8 cellular contexts compared by ENCODE assay signal in the genomic region with DNA sequence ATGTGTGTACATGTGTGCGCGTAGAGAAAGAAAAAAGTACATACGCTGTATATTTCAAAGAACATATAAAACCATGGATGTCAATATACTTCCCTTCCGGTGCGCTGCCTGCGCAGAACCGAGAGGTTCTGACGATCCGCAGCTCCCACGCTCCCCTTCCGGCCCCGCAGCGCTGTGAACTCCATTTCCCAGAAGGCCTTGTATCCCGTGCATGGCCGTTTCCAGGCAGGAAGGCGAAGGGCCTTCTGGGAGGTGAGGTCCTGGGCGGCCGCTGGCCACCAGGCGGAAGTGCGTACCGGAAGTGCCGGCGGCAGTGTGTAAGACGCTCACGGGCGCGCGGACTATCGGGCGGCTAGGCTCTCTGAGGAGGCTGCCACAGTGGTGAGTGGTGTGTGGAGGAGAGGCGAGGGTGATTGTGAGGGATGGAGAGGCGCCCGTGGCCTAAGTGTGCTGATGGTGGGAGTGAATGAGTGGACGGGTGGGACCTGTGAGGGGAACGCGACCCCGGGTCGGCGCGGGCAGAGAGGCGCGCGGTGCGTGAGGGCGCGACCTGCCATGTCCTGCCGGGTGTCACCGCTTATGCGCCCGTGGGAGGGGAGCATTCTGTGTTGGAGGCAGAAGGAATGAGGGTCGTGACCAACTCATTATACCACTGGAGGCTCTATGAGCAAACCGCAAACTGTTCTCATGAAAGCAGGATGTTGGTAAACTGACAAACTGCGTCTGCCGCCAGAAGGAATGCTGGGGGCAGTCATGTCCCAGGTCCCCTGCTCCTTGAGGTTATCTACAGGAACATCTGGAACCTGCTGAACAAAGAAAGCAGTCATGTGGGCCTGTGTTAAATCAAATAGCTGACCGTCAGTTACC. TPM values are rescaled to one million over a fixed set of nuclear protein-coding genes. Genes with fewer than 3 reads are reported as not detected.
DNase-seq lines count a peak whose midpoint lies in the region; ATAC-seq and TF ChIP-seq lines count a peak whose summit lies in the region.

A gene with protein sequence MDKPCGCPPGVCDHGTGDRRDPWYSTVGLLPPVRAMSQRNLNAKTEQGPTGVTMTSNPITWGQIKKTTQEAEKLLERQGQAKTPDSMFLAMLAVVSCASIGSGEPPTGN (plus strand): TSS at position 313 of the 867 bp plus-strand sequence. CDS start 6,792 bp downstream, outside the sequence.

- H3K36me3 Mint-ChIP-seq in Calu3 (ENCODE audit: insufficient read depth, unreplicated experiment) (peaks cover 73% of the 10 kb centered on the region), endothelial cell (ENCODE audit: low read depth, unreplicated experiment) (peaks cover 39% of the 10 kb centered on the region)

- no peaks in the 10 kb centered on the region for H3K9me2 ChIP-seq in OCI-LY1 (ENCODE audit: low read depth, low read length)

- H3K4me1 ChIP-seq in HUES64 (ENCODE audit: insufficient read depth, low read length) (peaks cover 5% of the 10 kb centered on the region; the same call in 1 of the 2 replicates), OCI-LY1 (ENCODE audit: insufficient read depth, low read length, severe bottlenecking) (peaks cover 18% of the 10 kb centered on the region)

- peak within 1 kb of the TSS; percentile 57; the same call in 1 of the 2 replicates for H2AFZ ChIP-seq in OCI-LY1 (ENCODE audit: low read length)

- H3K9me3 Mint-ChIP-seq in Calu3 (ENCODE audit: low read depth, unreplicated experiment): peaks cover 6% of the 10 kb centered on the region
- no peaks in the 10 kb centered on the region for H3K9me3 Mint-ChIP-seq in endothelial cell (ENCODE audit: unreplicated experiment)

- no TSS peak for BruUV-seq in Calu3 (replicated peaks; lab: Mats Ljungman, UMichigan)

- ATAC-seq in GM21447 (IDR thresholded peaks at IDR 0.05; ENCODE audit: unreplicated experiment): peak; percentile 95

- peak within 1 kb of the TSS; percentile 96 for H3K27ac Mint-ChIP-seq in Calu3 (ENCODE audit: unreplicated experiment)
- H3K27ac Mint-ChIP-seq in endothelial cell (ENCODE audit: unreplicated experiment): peak within 1 kb of the TSS; percentile 100

- intact Hi-C loops in Calu3 (cut with micrococcal nuclease; ENCODE audit: unreplicated experiment): loop anchor here (1.0 kb wide), 1 partner anchor 27 kb away; the partner anchor contains the start of gene ZNF8

- H3K9me3 ChIP-seq in HUES64 (ENCODE audit: insufficient read depth, low read depth, low read length) (no peaks in the 10 kb centered on the region), OCI-LY1 (ENCODE audit: low read length) (peaks cover 4% of the 10 kb centered on the region; the same call in 1 of the 2 replicates)

- DNase-seq in Calu3 (peak; percentile 96), endothelial cell (ENCODE audit: low spot score) (peak; percentile 91), middle frontal gyrus (ENCODE audit: extremely low spot score, low spot score) (peak; percentile 97)
- DNase-seq in activated CD8-positive, alpha-beta memory T cell treated with anti-CD3 and anti-CD28 coated beads, Interleukin-2, amount 50 U/mL, for 4 hours: peak; percentile 91
- DNase-seq in stimulated activated CD8-positive, alpha-beta memory T cell treated with anti-CD3 and anti-CD28 coated beads, Interleukin-2, amount 100 ng/mL, for 48 hours (ENCODE audit: low read depth in 2 of 2): peak; percentile 90 to 93

- H3K27ac ChIP-seq in HUES64 (ENCODE audit: low read depth, low read length) (no peak within 1 kb of the TSS), OCI-LY1 (ENCODE audit: low read depth, low read length, poor library complexity, severe bottlenecking) (peak within 1 kb of the TSS; percentile 36)

- peaks cover 10% of the 10 kb centered on the region; the same call in 1 of the 2 replicates for H3K79me2 ChIP-seq in OCI-LY1 (ENCODE audit: insufficient read depth, low read length)

- H3K27me3 Mint-ChIP-seq in Calu3 (ENCODE audit: unreplicated experiment) (no peaks in the 10 kb centered on the region), endothelial cell (ENCODE audit: unreplicated experiment) (peaks cover 11% of the 10 kb centered on the region)

- H3K36me3 ChIP-seq in HUES64 (ENCODE audit: insufficient read depth, low read length) (peaks cover 51% of the 10 kb centered on the region), OCI-LY1 (ENCODE audit: insufficient read depth, low read length) (peaks cover 72% of the 10 kb centered on the region)

- no peaks in the 10 kb centered on the region for H3K27me3 ChIP-seq in HUES64 (ENCODE audit: insufficient read depth, low read length)
- no peaks in the 10 kb centered on the region for H3K27me3 ChIP-seq in OCI-LY1 (ENCODE audit: insufficient read depth, low read length)

- H4K20me1 ChIP-seq in OCI-LY1 (ENCODE audit: insufficient read depth, low read length): no peaks in the 10 kb centered on the region

- H3F3A ChIP-seq in OCI-LY1 (ENCODE audit: insufficient read depth, low read length): no peaks in the 10 kb centered on the region

- H3K9ac ChIP-seq in HUES64 (ENCODE audit: low read depth, low read length) (peak within 1 kb of the TSS; percentile 70), OCI-LY1 (ENCODE audit: low read length) (peak within 1 kb of the TSS; percentile 74)

- H3K4me3 ChIP-seq in HUES64 (ENCODE audit: low read length) (peak within 1 kb of the TSS; percentile 75), OCI-LY1 (ENCODE audit: low read depth, low read length, poor library complexity, severe bottlenecking) (peak within 1 kb of the TSS; percentile 78)

- H3K4me1 Mint-ChIP-seq in Calu3 (ENCODE audit: low read depth, unreplicated experiment) (peaks cover 21% of the 10 kb centered on the region), endothelial cell (ENCODE audit: unreplicated experiment) (peaks cover 26% of the 10 kb centered on the region)

- peak within 1 kb of the TSS; percentile 88 for H3K4me2 ChIP-seq in OCI-LY1 (ENCODE audit: low read length)

- CTCF ChIA-PET in Calu3 (lab: Charles Lee): interaction anchor here (0.6 kb wide), 2 partner anchors 60 to 160 kb away, joined by 3 to 7 read pairs; no protein-coding TSS in a partner anchor

- 1% methylated on average over 53 of the region's 55 CpGs for WGBS in HUES64

- H3K4me3 Mint-ChIP-seq in Calu3 (ENCODE audit: low read depth, unreplicated experiment) (peak within 1 kb of the TSS; percentile 99), endothelial cell (ENCODE audit: unreplicated experiment) (peak within 1 kb of the TSS; percentile 100)

- TF ChIP-seq CTCF in Calu3 (IDR thresholded peaks at IDR 0.05; ENCODE audit: unreplicated experiment): no peak
- TF ChIP-seq CTCF in OCI-LY1 (IDR thresholded peaks at IDR 0.05; ENCODE audit: low read length): no peak
- TF ChIP-seq CTCF in endothelial cell (IDR thresholded peaks at IDR 0.05; ENCODE audit: unreplicated experiment): no peak

RNA-seq across cellular contexts. Expression of the gene that starts here (rescaled TPM):
- total RNA-seq in Calu3 (2022): 68.4 and 70.8 TPM in 2 replicates
- polyA plus RNA-seq in HUES64 (2013, experiment 1 of 2): 39.8 TPM
- 38.5 TPM for polyA plus RNA-seq in HUES64 (2013, experiment 2 of 2)
- total RNA-seq in endothelial cell (ENCODE audit: unreplicated experiment): 40.6 TPM
